8 cellular contexts compared by ENCODE assay signal in genomic region chr19:56120002-56120370, GRCh38. TPM values are rescaled to one million over a fixed set of nuclear protein-coding genes. Genes with fewer than 3 reads are reported as not detected.
A peak's percentile ranks its signal among the peaks of the same experiment; 100 is the strongest.
DNase-seq lines count a peak whose midpoint lies in the region; ATAC-seq and TF ChIP-seq lines count a peak whose summit lies in the region.

No MANE protein-coding gene starts in this region.

- H3K27ac ChIP-seq in BLaER1 = peak overlapping the region; percentile 93
- H3K27ac ChIP-seq in OCI-LY1 (ENCODE audit: low read depth, low read length, poor library complexity, severe bottlenecking) = peak overlapping the region; percentile 74

- peaks cover 31% of the 10 kb centered on the region for H3K79me2 ChIP-seq in OCI-LY1 (ENCODE audit: insufficient read depth, low read length)

- no peaks in the 10 kb centered on the region for H3F3A ChIP-seq in OCI-LY1 (ENCODE audit: insufficient read depth, low read length)

- peaks cover 34 to 40% of the 10 kb centered on the region in 2 donors for H3K4me1 Mint-ChIP-seq in effector memory CD8-positive, alpha-beta T cell (ENCODE audit: low read depth in 2 of 2)
- peaks cover 32% of the 10 kb centered on the region for H3K4me1 Mint-ChIP-seq in nephron progenitor cell

- peaks cover 34% of the 10 kb centered on the region for H3K36me3 ChIP-seq in BLaER1
- H3K36me3 ChIP-seq in OCI-LY1 (ENCODE audit: insufficient read depth, low read length) = no peaks in the 10 kb centered on the region

- no peaks in the 10 kb centered on the region for H3K9me2 ChIP-seq in OCI-LY1 (ENCODE audit: low read depth, low read length)

- H3K36me3 Mint-ChIP-seq in effector memory CD8-positive, alpha-beta T cell (ENCODE audit: insufficient read depth) = peaks cover 29% of the 10 kb centered on the region
- H3K36me3 Mint-ChIP-seq in nephron progenitor cell (ENCODE audit: low read depth) = peaks cover 6% of the 10 kb centered on the region

- no peak overlapping the region for H2AFZ ChIP-seq in OCI-LY1 (ENCODE audit: low read length)

- no peaks in the 10 kb centered on the region for H3K9me3 ChIP-seq in BLaER1
- H3K9me3 ChIP-seq in OCI-LY1 (ENCODE audit: low read length) = no peaks in the 10 kb centered on the region

- H3K27ac Mint-ChIP-seq in effector memory CD8-positive, alpha-beta T cell = peak overlapping the region; percentile 87 to 88
- peak overlapping the region; percentile 93 for H3K27ac Mint-ChIP-seq in nephron progenitor cell

- no peak for ATAC-seq in effector memory CD8-positive, alpha-beta T cell (replicated peaks)
- ATAC-seq in HG03196 (IDR thresholded peaks at IDR 0.05; ENCODE audit: unreplicated experiment) (no peak), left colon (no peak)

- H4K20me1 ChIP-seq in BLaER1 (peaks cover 49% of the 10 kb centered on the region), OCI-LY1 (ENCODE audit: insufficient read depth, low read length) (no peaks in the 10 kb centered on the region)

- TF ChIP-seq CTCF in OCI-LY1 (IDR thresholded peaks at IDR 0.05; ENCODE audit: low read length) = no peak
- no peak for TF ChIP-seq CTCF in nephron progenitor cell (IDR thresholded peaks at IDR 0.05)

- intact Hi-C loops in left colon (cut with DNase I, micrococcal nuclease) = no loop called here

- H3K9ac ChIP-seq in BLaER1 (peak overlapping the region; percentile 92), OCI-LY1 (ENCODE audit: low read length) (peak overlapping the region; percentile 88)

- H3K4me2 ChIP-seq in BLaER1 (peak overlapping the region; percentile 98), OCI-LY1 (ENCODE audit: low read length) (peak overlapping the region; percentile 89)

- peak overlapping the region; percentile 95 for H3K4me3 Mint-ChIP-seq in effector memory CD8-positive, alpha-beta T cell
- H3K4me3 Mint-ChIP-seq in nephron progenitor cell = peak overlapping the region; percentile 85

- no peaks in the 10 kb centered on the region for H3K9me3 Mint-ChIP-seq in effector memory CD8-positive, alpha-beta T cell
- H3K9me3 Mint-ChIP-seq in nephron progenitor cell = no peaks in the 10 kb centered on the region

- H3K4me1 ChIP-seq in BLaER1 (peaks cover 69% of the 10 kb centered on the region), OCI-LY1 (ENCODE audit: insufficient read depth, low read length, severe bottlenecking) (peaks cover 22% of the 10 kb centered on the region)

- DNase-seq in effector memory CD8-positive, alpha-beta T cell = no peak
- DNase-seq in nephron progenitor cell (no peak), left colon (no peak), T-helper 9 cell (no peak)
- no peak for DNase-seq in central memory CD4-positive, alpha-beta T cell

- H3K27me3 Mint-ChIP-seq in effector memory CD8-positive, alpha-beta T cell = no peaks in the 10 kb centered on the region
- peaks cover 10% of the 10 kb centered on the region for H3K27me3 Mint-ChIP-seq in nephron progenitor cell (ENCODE audit: low read depth, poor library complexity)

- H3K4me3 ChIP-seq in BLaER1 (peak overlapping the region; percentile 70), OCI-LY1 (ENCODE audit: low read depth, low read length, poor library complexity, severe bottlenecking) (peak overlapping the region; percentile 75)

- H3K27me3 ChIP-seq in BLaER1 (no peaks in the 10 kb centered on the region), OCI-LY1 (ENCODE audit: insufficient read depth, low read length) (no peaks in the 10 kb centered on the region)

RNA-seq across cellular contexts. Expression of gene ZNF787, which starts 1.1 kb away (rescaled TPM):
- 10 to 100 TPM; 56.6 to 59.9 TPM for total RNA-seq in left colon

RNA-seq across cellular contexts. Expression of gene ZNF444, which starts 21.1 kb away (rescaled TPM):
- 10 to 100 TPM; 24.8 to 29.5 TPM for total RNA-seq in left colon

RNA-seq across cellular contexts. Expression of gene GALP, which starts 55.8 kb away (rescaled TPM):
- total RNA-seq in left colon = not detected
